10 cellular contexts compared by ENCODE assay signal in the genomic region with DNA sequence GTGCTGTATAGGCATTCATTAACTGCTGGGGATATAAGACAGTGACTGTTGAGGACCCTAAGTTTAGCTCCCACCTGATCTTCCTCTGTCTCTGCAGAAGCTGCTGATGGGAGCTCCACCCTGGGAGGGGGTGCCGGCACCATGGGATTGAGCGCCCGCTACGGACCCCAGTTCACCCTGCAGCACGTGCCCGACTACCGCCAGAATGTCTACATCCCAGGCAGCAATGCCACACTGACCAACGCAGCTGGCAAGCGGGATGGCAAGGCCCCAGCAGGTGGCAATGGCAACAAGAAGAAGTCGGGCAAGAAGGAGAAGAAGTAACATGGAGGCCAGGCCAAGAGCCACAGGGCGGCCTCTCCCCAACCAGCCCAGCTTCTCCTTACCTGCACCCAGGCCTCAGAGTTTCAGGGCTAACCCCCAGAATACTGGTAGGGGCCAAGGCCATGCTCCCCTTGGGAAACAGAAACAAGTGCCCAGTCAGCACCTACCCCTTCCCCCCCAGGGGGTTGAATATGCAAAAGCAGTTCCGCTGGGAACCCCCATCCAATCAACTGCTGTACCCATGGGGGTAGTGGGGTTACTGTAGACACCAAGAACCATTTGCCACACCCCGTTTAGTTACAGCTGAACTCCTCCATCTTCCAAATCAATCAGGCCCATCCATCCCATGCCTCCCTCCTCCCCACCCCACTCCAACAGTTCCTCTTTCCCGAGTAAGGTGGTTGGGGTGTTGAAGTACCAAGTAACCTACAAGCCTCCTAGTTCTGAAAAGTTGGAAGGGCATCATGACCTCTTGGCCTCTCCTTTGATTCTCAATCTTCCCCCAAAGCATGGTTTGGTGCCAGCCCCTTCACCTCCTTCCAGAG. TPM values are rescaled to one million over a fixed set of nuclear protein-coding genes. Genes with fewer than 3 reads are reported as not detected.
DNase-seq lines count a peak whose midpoint lies in the region; ATAC-seq, FAIRE-seq and TF ChIP-seq lines count a peak whose summit lies in the region.
"Had no signal": no experiment of that assay in that cellular context is flagged by ENCODE, and none has a peak within 500 bp of the region (broad histone marks: within the 10 kb centered on the region; RNA-seq: fewer than 3 reads in every experiment).

No MANE protein-coding gene starts in this region.

- H3K4me1 Mint-ChIP-seq in neural crest cell: peaks cover 84% of the 10 kb centered on the region
- peaks cover 51% of the 10 kb centered on the region for H3K4me1 Mint-ChIP-seq in activated T-cell treated with anti-CD3 and anti-CD28 coated beads, Interleukin-2, amount 50 U/mL, for 72 hours (ENCODE audit: low read depth)

- H3K79me2 ChIP-seq in OCI-LY7 (ENCODE audit: insufficient read depth, low read depth, low read length): peaks cover 15% of the 10 kb centered on the region; the same call in 1 of the 2 replicates

- no peaks in the 10 kb centered on the region for H3K27me3 Mint-ChIP-seq in neural crest cell (ENCODE audit: low read depth)
- no peaks in the 10 kb centered on the region for H3K27me3 Mint-ChIP-seq in activated T-cell treated with anti-CD3 and anti-CD28 coated beads, Interleukin-2, amount 50 U/mL, for 72 hours (ENCODE audit: low read depth)

- H3K27ac ChIP-seq in OCI-LY7 (ENCODE audit: low read depth, low read length, poor library complexity, severe bottlenecking) (peak overlapping the region; percentile 99), small intestine (ENCODE audit: low read depth in 1 of 2, low read length in 1 of 2) (no peak overlapping the region)
- H3K27ac ChIP-seq: brain microvascular endothelial cell had no signal

- peak overlapping the region; percentile 66 for H3K4me3 Mint-ChIP-seq in neural crest cell
- H3K4me3 Mint-ChIP-seq in activated T-cell treated with anti-CD3 and anti-CD28 coated beads, Interleukin-2, amount 50 U/mL, for 72 hours: no peak overlapping the region

- POLR2A ChIA-PET in OCI-LY7 (lab: Charles Lee): interaction anchor here (0.7 to 17.7 kb wide), 9 partner anchors 15 to 190 kb away, joined by 3 to 328 read pairs (median 3); a partner anchor contains a TSS

- H3K9me2 ChIP-seq in OCI-LY7 (ENCODE audit: insufficient read depth, low read length): no peaks in the 10 kb centered on the region

- TF ChIP-seq POLR2A in GM15510 (IDR thresholded peaks at IDR 0.05; ENCODE audit: borderline replicate concordance, extremely low read depth, insufficient read length): peak; percentile 71

- TSS peak; percentile 60 for BruUV-seq in OCI-LY7 (replicated peaks; lab: Mats Ljungman, UMichigan)

- H3K9me3 Mint-ChIP-seq in neural crest cell: no peaks in the 10 kb centered on the region
- H3K9me3 Mint-ChIP-seq in activated T-cell treated with anti-CD3 and anti-CD28 coated beads, Interleukin-2, amount 50 U/mL, for 72 hours: no peaks in the 10 kb centered on the region

- CTCF ChIA-PET in OCI-LY7 (lab: Charles Lee; ENCODE audit: unreplicated experiment): interaction anchor here (1.1 to 9.6 kb wide), 5 partner anchors 16 to 80 kb away, joined by 3 to 138 read pairs (median 10); a partner anchor contains a TSS

- TF ChIP-seq CTCF in OCI-LY7 (conservative IDR thresholded peaks at IDR 0.05; ENCODE audit: low read length) (no peak), neural crest cell (conservative IDR thresholded peaks at IDR 0.05) (no peak)

- no peaks in the 10 kb centered on the region for H4K20me1 ChIP-seq in OCI-LY7 (ENCODE audit: insufficient read depth, low read length)

- H3K36me3 Mint-ChIP-seq in neural crest cell (ENCODE audit: low read depth): peaks cover 18% of the 10 kb centered on the region
- peaks cover 1 to 2% of the 10 kb centered on the region in 2 donors for H3K36me3 Mint-ChIP-seq in activated T-cell treated with anti-CD3 and anti-CD28 coated beads, Interleukin-2, amount 50 U/mL, for 72 hours (ENCODE audit: insufficient read depth in 2 of 2)

- 86 to 94% (median 92%) methylated on average over 14 of the region's 14 CpGs for WGBS in small intestine, 3 donors

- peak overlapping the region; percentile 65 for H3K4me3 ChIP-seq in OCI-LY7 (ENCODE audit: low read depth, low read length, poor library complexity, severe bottlenecking)
- no peak overlapping the region for H3K4me3 ChIP-seq in small intestine (ENCODE audit: low read depth in 1 of 2, low read length in 2 of 2)
- H3K4me3 ChIP-seq: ovary had no signal

- peak; percentile 40 for ATAC-seq in GM21619 (IDR thresholded peaks at IDR 0.05; ENCODE audit: unreplicated experiment)
- ATAC-seq in activated T-cell treated with anti-CD3 and anti-CD28 coated beads, Interleukin-2, amount 50 U/mL, for 72 hours (replicated peaks in 1 of 2): no peak

- H3K27me3 ChIP-seq in small intestine (ENCODE audit: control insufficient read depth in 2 of 2, insufficient read depth in 2 of 2, low read length in 2 of 2): no peaks in the 10 kb centered on the region
- H3K27me3 ChIP-seq: brain microvascular endothelial cell, ovary had no signal

- H3K4me2 ChIP-seq in OCI-LY7 (ENCODE audit: low read length): peak overlapping the region; percentile 94

- H3K4me1 ChIP-seq in OCI-LY7 (ENCODE audit: insufficient read depth, low read length, poor library complexity, severe bottlenecking) (peaks cover 100% of the 10 kb centered on the region), small intestine (ENCODE audit: control insufficient read depth in 2 of 2, insufficient read depth in 1 of 2, low read depth in 1 of 2, low read length in 1 of 2) (no peaks in the 10 kb centered on the region)

- intact Hi-C loops in OCI-LY7 (cut with micrococcal nuclease; ENCODE audit: unreplicated experiment): loop anchor here (10.0 kb wide), 1 partner anchor 104 kb away; a partner anchor contains a TSS

- H3K27ac Mint-ChIP-seq in neural crest cell (ENCODE audit: unreplicated experiment): no peak overlapping the region
- no peak overlapping the region for H3K27ac Mint-ChIP-seq in activated T-cell treated with anti-CD3 and anti-CD28 coated beads, Interleukin-2, amount 50 U/mL, for 72 hours

- DNase-seq in OCI-LY7 (ENCODE audit: low spot score) (peak; percentile 86), neural crest cell (ENCODE audit: low read depth, low spot score) (no peak), D341Med (ENCODE audit: low spot score) (no peak), small intestine (no peak)
- DNase-seq in activated T-cell treated with anti-CD3 and anti-CD28 coated beads, Interleukin-2, amount 50 U/mL, for 72 hours: no peak
- no peak for DNase-seq in activated CD4-positive, alpha-beta T cell treated with anti-CD3 and anti-CD28 coated beads for 48 hours
- DNase-seq: brain microvascular endothelial cell had no signal

- H3K9me3 ChIP-seq in OCI-LY7 (ENCODE audit: low read length): no peaks in the 10 kb centered on the region
- H3K9me3 ChIP-seq in small intestine (ENCODE audit: control insufficient read depth, low read depth): no peaks in the 10 kb centered on the region
- H3K9me3 ChIP-seq: ovary had no signal

- H2AFZ ChIP-seq in OCI-LY7 (ENCODE audit: low read length): no peak overlapping the region

- FAIRE-seq in small intestine (lab: Jason Lieb, UNC): no peak

- H3K36me3 ChIP-seq in OCI-LY7 (ENCODE audit: insufficient read depth, low read length): peaks cover 51% of the 10 kb centered on the region; the same call in 1 of the 2 replicates
- H3K36me3 ChIP-seq in small intestine (ENCODE audit: control insufficient read depth in 2 of 2, insufficient read depth in 2 of 2, low read length in 2 of 2): no peaks in the 10 kb centered on the region
- H3K36me3 ChIP-seq: ovary had no signal

RNA-seq across cellular contexts. Expression of a gene that starts 22.2 kb away (rescaled TPM):
- 3.0 and 4.4 TPM in 2 replicates for total RNA-seq in OCI-LY7 (2014; rRNA removed; shearing (Covaris generic))
- total RNA-seq in OCI-LY7 (2022) (5.0 and 5.4 TPM in 2 replicates), neural crest cell (2.2 and 3.0 TPM in 2 replicates)
- total RNA-seq in activated T-cell treated with anti-CD3 and anti-CD28 coated beads, Interleukin-2, amount 50 U/mL, for 72 hours: not detected
- under 1 TPM in 1 of 3 donors, not detected in 2; 0.07 TPM for polyA plus RNA-seq in small intestine

RNA-seq across cellular contexts. Expression of a gene that starts 26.3 kb away (rescaled TPM):
- 6.3 and 8.4 TPM in 2 replicates for total RNA-seq in OCI-LY7 (2014; rRNA removed; shearing (Covaris generic))
- total RNA-seq in OCI-LY7 (2022): 6.4 and 7.0 TPM in 2 replicates
- total RNA-seq in neural crest cell: 14.8 and 15.9 TPM in 2 replicates
- not detected for total RNA-seq in activated T-cell treated with anti-CD3 and anti-CD28 coated beads, Interleukin-2, amount 50 U/mL, for 72 hours
- under 1 TPM in 1 of 3 donors, not detected in 2; 0.34 TPM for polyA plus RNA-seq in small intestine

RNA-seq across cellular contexts. Expression of a gene that starts 35.3 kb away (rescaled TPM):
- total RNA-seq in OCI-LY7 (2014; rRNA removed; shearing (Covaris generic)): 20.4 and 27.2 TPM in 2 replicates
- total RNA-seq in OCI-LY7 (2022) (59.7 and 60.0 TPM in 2 replicates), neural crest cell (98.2 and 107 TPM in 2 replicates)
- total RNA-seq in activated T-cell treated with anti-CD3 and anti-CD28 coated beads, Interleukin-2, amount 50 U/mL, for 72 hours: not detected
- 10 to 100 TPM in 1 of 3 donors, 1 to 10 TPM in 2; 2.5 to 33.3 (median 3.0) TPM for polyA plus RNA-seq in small intestine

Comparison
In these comparisons a context has a peak if more than half of its experiments do, and no peak if none do; other contexts are left out.
1. RNA of a gene that starts 26.3 kb away (total RNA-seq): 14.8 to 15.9 TPM in neural crest cell and 6.3 to 8.4 TPM in OCI-LY7; not detected in activated T-cell treated with anti-CD3 and anti-CD28 coated beads, Interleukin-2, amount 50 U/mL, for 72 hours; every median in the first group is over 4 times any median in the second.
2. RNA of a gene that starts 35.3 kb away (total RNA-seq): 98.2 to 107 TPM in neural crest cell and 20.4 to 60.0 TPM in OCI-LY7; not detected in activated T-cell treated with anti-CD3 and anti-CD28 coated beads, Interleukin-2, amount 50 U/mL, for 72 hours; every median in the first group is over 10 times any median in the second.